9 cellular contexts compared by ENCODE assay signal in genomic region chr19:12668346-12668745, GRCh38. TPM values are rescaled to one million over a fixed set of nuclear protein-coding genes. Genes with fewer than 3 reads are reported as not detected.
DNase-seq lines count a peak whose midpoint lies in the region; ATAC-seq and TF ChIP-seq lines count a peak whose summit lies in the region.
"Had no signal": no experiment of that assay in that cellular context is flagged by ENCODE, and none has a peak within 500 bp of the region (broad histone marks: within the 10 kb centered on the region; RNA-seq: fewer than 3 reads in every experiment).

No MANE protein-coding gene starts in this region.

- no peaks in the 10 kb centered on the region for H3K9me3 ChIP-seq in left ventricle myocardium inferior (replicated peaks)
- no peaks in the 10 kb centered on the region for H3K9me3 ChIP-seq in breast epithelium
- no peaks in the 10 kb centered on the region for H3K9me3 ChIP-seq in mononuclear cell (ENCODE audit: low read depth, low read length)
- H3K9me3 ChIP-seq in uterus, result no peaks in the 10 kb centered on the region

- TF ChIP-seq CTCF in left ventricle myocardium inferior (IDR thresholded peaks at IDR 0.05; ENCODE audit: borderline replicate concordance), result no peak
- TF ChIP-seq CTCF in breast epithelium (IDR thresholded peaks at IDR 0.05), result no peak
- no peak for TF ChIP-seq CTCF in uterus (IDR thresholded peaks at IDR 0.05)

- intact Hi-C loops in left ventricle myocardium inferior (cut with micrococcal nuclease) (no loop called here), Right ventricle myocardium superior (cut with DNase I) (no loop called here), breast epithelium (cut with DNase I; ENCODE audit: low total_unique reads) (no loop called here), uterus (cut with DNase I; ENCODE audit: low total_unique reads) (no loop called here)

- no peak for ATAC-seq in Right ventricle myocardium superior (ENCODE audit: poor library complexity)

- TF ChIP-seq POLR2A in breast epithelium (IDR thresholded peaks at IDR 0.05), result no peak
- TF ChIP-seq POLR2A in uterus (IDR thresholded peaks at IDR 0.05), result no peak

- no peak for DNase-seq in left ventricle myocardium inferior
- no peak for DNase-seq in Right ventricle myocardium superior
- DNase-seq in breast epithelium (ENCODE audit: low spot score in 2 of 2), result no peak
- no peak for DNase-seq in uterus
- DNase-seq in HUDEP-2 (lab: John Stamatoyannopoulos, UW; ENCODE audit: unreplicated experiment in 76 of 76), result no peak
- no peak for DNase-seq in central memory CD4-positive, alpha-beta T cell
- no peak for DNase-seq in NCI-H2171 (lab: John Stamatoyannopoulos, UW)

- H3K4me1 ChIP-seq in left ventricle myocardium inferior (peaks cover 52% of the 10 kb centered on the region), breast epithelium (peaks cover 13 to 22% of the 10 kb centered on the region in 2 donors), mononuclear cell (ENCODE audit: insufficient read depth, low read length) (peaks cover 59% of the 10 kb centered on the region), uterus (peaks cover 11 to 14% of the 10 kb centered on the region in 2 donors)

- peak overlapping the region; percentile 98 for H3K27ac ChIP-seq in left ventricle myocardium inferior (replicated peaks)
- peak overlapping the region; percentile 96 to 97 for H3K27ac ChIP-seq in breast epithelium
- H3K27ac ChIP-seq in uterus, result peak overlapping the region; percentile 95 to 99

- no peaks in the 10 kb centered on the region for H3K27me3 ChIP-seq in left ventricle myocardium inferior (ENCODE audit: low read depth)
- no peaks in the 10 kb centered on the region for H3K27me3 ChIP-seq in breast epithelium
- H3K27me3 ChIP-seq in mononuclear cell (ENCODE audit: insufficient read depth, low read length), result no peaks in the 10 kb centered on the region
- H3K27me3 ChIP-seq in uterus, result no peaks in the 10 kb centered on the region

- H3K4me3 ChIP-seq in left ventricle myocardium inferior (peak overlapping the region; percentile 92), breast epithelium (peak overlapping the region; percentile 89 to 97 (median 90)), mononuclear cell (ENCODE audit: low read length) (peak overlapping the region; percentile 94), uterus (peak overlapping the region; percentile 64 to 98)

- H3K36me3 ChIP-seq in left ventricle myocardium inferior (peaks cover 33% of the 10 kb centered on the region), breast epithelium (peaks cover 3% of the 10 kb centered on the region), uterus (no peaks in the 10 kb centered on the region)

RNA-seq across cellular contexts. Expression of gene WDR83, which starts 1.7 kb away (rescaled TPM):
- total RNA-seq in left ventricle myocardium inferior (8.4 TPM), Right ventricle myocardium superior (6.5 TPM), breast epithelium (10 to 100 TPM in 2 of 3 donors, 1 to 10 TPM in 1; 8.2 to 13.8 (median 10.2) TPM), mononuclear cell (3.4 TPM), uterus (10 to 100 TPM in 2 of 4 donors, 1 to 10 TPM in 2; 1.5 to 24.7 (median 8.5) TPM)

RNA-seq across cellular contexts. Expression of gene MAN2B1, which starts 1.8 kb away (rescaled TPM):
- total RNA-seq in left ventricle myocardium inferior (26.7 TPM), Right ventricle myocardium superior (33.2 TPM), breast epithelium (100 to 1,000 TPM in 1 of 3 donors, 10 to 100 TPM in 2; 45.6 to 118 (median 49.0) TPM), mononuclear cell (143 TPM), uterus (10 to 100 TPM; 15.9 to 54.1 (median 42.8) TPM)

RNA-seq across cellular contexts. Expression of gene DHPS, which starts 13.3 kb away (rescaled TPM):
- 50.8 TPM for total RNA-seq in left ventricle myocardium inferior
- total RNA-seq in Right ventricle myocardium superior, result 42.9 TPM
- 100 to 1,000 TPM in 1 of 3 donors, 10 to 100 TPM in 2; 86.6 to 117 (median 91.4) TPM for total RNA-seq in breast epithelium
- total RNA-seq in mononuclear cell, result 63.2 TPM
- total RNA-seq in uterus, result 100 to 1,000 TPM in 2 of 4 donors, 10 to 100 TPM in 2; 70.9 to 125 (median 97.1) TPM

RNA-seq across cellular contexts. Expression of gene GNG14, which starts 19.5 kb away (rescaled TPM):
- total RNA-seq in left ventricle myocardium inferior, result not detected
- not detected for total RNA-seq in Right ventricle myocardium superior
- total RNA-seq in breast epithelium, result not detected
- not detected for total RNA-seq in mononuclear cell
- not detected for total RNA-seq in uterus
- total RNA-seq: G401 had no signal

RNA-seq across cellular contexts. Expression of gene FBXW9, which starts 28.1 kb away (rescaled TPM):
- total RNA-seq in left ventricle myocardium inferior, result 1.8 TPM
- total RNA-seq in Right ventricle myocardium superior, result 2.0 TPM
- 10 to 100 TPM in 1 of 3 donors, 1 to 10 TPM in 2; 4.8 to 13.8 (median 8.5) TPM for total RNA-seq in breast epithelium
- 2.0 TPM for total RNA-seq in mononuclear cell
- 1 to 10 TPM in 2 of 4 donors, not detected in 2; 3.8 to 9.5 TPM for total RNA-seq in uterus
